ENCODE assay signal across 8 cellular contexts in genomic region chr2:238107525-238108422, GRCh38. TPM values are rescaled to one million over a fixed set of nuclear protein-coding genes. Genes with fewer than 3 reads are reported as not detected.
DNase-seq lines count a peak whose midpoint lies in the region; ATAC-seq and TF ChIP-seq lines count a peak whose summit lies in the region.

No MANE protein-coding gene starts in this region.

- H3K9me3 ChIP-seq in BLaER1 (peaks cover 23% of the 10 kb centered on the region), A673 (ENCODE audit: low read depth, low read length, poor library complexity, severe bottlenecking) (no peaks in the 10 kb centered on the region)

- CTCF ChIA-PET in A673 (lab: Charles Lee) = interaction anchor here (0.6 kb wide), 1 partner anchor 847 kb away, joined by 3 read pairs; no protein-coding TSS in a partner anchor

- peaks cover 0 to 3% of the 10 kb centered on the region in 2 donors for H3K9me3 Mint-ChIP-seq in effector memory CD8-positive, alpha-beta T cell

- H3K9ac ChIP-seq in BLaER1 = peak overlapping the region; percentile 68

- no peaks in the 10 kb centered on the region for H3K36me3 ChIP-seq in BLaER1
- H3K36me3 ChIP-seq in A673 (ENCODE audit: insufficient read depth, low read length, poor library complexity, severe bottlenecking) = no peaks in the 10 kb centered on the region

- H3K36me3 Mint-ChIP-seq in effector memory CD8-positive, alpha-beta T cell (ENCODE audit: insufficient read depth) = no peaks in the 10 kb centered on the region

- DNase-seq in GM19240 (ENCODE audit: insufficient read length, low spot score) (peak; percentile 71), A673 (ENCODE audit: low spot score) (no peak), NCI-H1048 (lab: John Stamatoyannopoulos, UW) (no peak), HPDE6-E6E7 (ENCODE audit: extremely low spot score) (no peak), dedifferentiated amniotic fluid mesenchymal stem cell (ENCODE audit: extremely low spot score) (no peak)
- DNase-seq in effector memory CD8-positive, alpha-beta T cell = no peak

- H4K20me1 ChIP-seq in BLaER1 = no peaks in the 10 kb centered on the region

- H3K4me1 ChIP-seq in BLaER1 = peaks cover 71% of the 10 kb centered on the region
- no peaks in the 10 kb centered on the region for H3K4me1 ChIP-seq in A673 (ENCODE audit: insufficient read depth, low read length, poor library complexity, severe bottlenecking)

- peak overlapping the region; percentile 97 for H3K4me2 ChIP-seq in BLaER1

- no peak for TF ChIP-seq CTCF in A673 (conservative IDR thresholded peaks at IDR 0.05; ENCODE audit: low read depth, low read length)

- no TSS peak for BruUV-seq in A673 (replicated peaks; lab: Mats Ljungman, UMichigan)

- H3K27me3 Mint-ChIP-seq in effector memory CD8-positive, alpha-beta T cell = no peaks in the 10 kb centered on the region

- peak; percentile 66 for ATAC-seq in HG03442 (IDR thresholded peaks at IDR 0.05; ENCODE audit: unreplicated experiment)
- peak; percentile 45 for ATAC-seq in effector memory CD8-positive, alpha-beta T cell (replicated peaks)

- peak overlapping the region in 1 of 2 donors; percentile 59 for H3K27ac Mint-ChIP-seq in effector memory CD8-positive, alpha-beta T cell

- no peaks in the 10 kb centered on the region for H3K27me3 ChIP-seq in BLaER1
- no peaks in the 10 kb centered on the region for H3K27me3 ChIP-seq in A673 (replicated peaks; ENCODE audit: insufficient read depth, low read depth, low read length, poor library complexity)

- POLR2A ChIA-PET in A673 (lab: Charles Lee; ENCODE audit: low non-redundant PET) = no interaction called here

- H3K27ac ChIP-seq in BLaER1 (peak overlapping the region; percentile 88), A673 (ENCODE audit: low read depth, low read length, poor library complexity, severe bottlenecking) (no peak overlapping the region)

- no peak overlapping the region for H3K4me3 Mint-ChIP-seq in effector memory CD8-positive, alpha-beta T cell

- intact Hi-C loops in A673 (cut with micrococcal nuclease; ENCODE audit: unreplicated experiment) = no loop called here

- peaks cover 4 to 5% of the 10 kb centered on the region in 2 donors for H3K4me1 Mint-ChIP-seq in effector memory CD8-positive, alpha-beta T cell (ENCODE audit: low read depth in 2 of 2)

- H3K4me3 ChIP-seq in BLaER1 = peak overlapping the region; percentile 48
- no peak overlapping the region for H3K4me3 ChIP-seq in A673 (ENCODE audit: low read depth, low read length, poor library complexity, severe bottlenecking)

RNA-seq across cellular contexts. Expression of gene ESPNL, which starts 7.6 kb away (rescaled TPM):
- 0.30 and 0.72 TPM in 2 replicates for total RNA-seq in A673 (2021)

RNA-seq across cellular contexts. Expression of gene KLHL30, which starts 30.7 kb away (rescaled TPM):
- 0.09 TPM in 1 of 2 replicates, not detected in the other for total RNA-seq in A673 (2021)

RNA-seq across cellular contexts. Expression of gene SCLY, which starts 47.0 kb away (rescaled TPM):
- 69.9 and 72.4 TPM in 2 replicates for total RNA-seq in A673 (2021)

RNA-seq across cellular contexts. Expression of gene ERFE, which starts 51.0 kb away (rescaled TPM):
- total RNA-seq in A673 (2021) = 6.1 and 8.6 TPM in 2 replicates
